26 cellular contexts compared by ENCODE assay signal in the genomic region with DNA sequence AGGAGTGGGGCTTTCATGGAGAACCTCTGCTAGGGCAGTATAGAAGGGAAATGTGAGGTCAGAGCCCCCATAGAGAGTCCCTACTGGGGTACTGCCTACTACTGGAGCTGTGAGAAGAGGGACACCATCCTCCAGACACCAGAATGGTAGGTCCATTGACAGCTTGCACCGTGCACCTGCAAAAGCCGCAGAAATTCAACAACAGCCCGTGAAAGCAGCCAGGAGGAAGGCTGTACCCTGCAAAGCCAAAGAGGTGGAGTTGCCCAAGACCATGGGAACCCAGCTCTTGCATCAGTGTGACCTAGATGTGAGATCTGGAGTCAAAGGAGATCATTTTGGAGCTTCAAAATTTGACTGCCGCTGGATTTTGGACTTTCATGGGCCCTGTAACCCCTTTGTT.
"Had no signal": no experiment of that assay in that cellular context is flagged by ENCODE, and none has a peak within 500 bp of the region (broad histone marks: within the 10 kb centered on the region; RNA-seq: fewer than 3 reads in every experiment).

No MANE protein-coding gene starts in this region.

- ATAC-seq: stimulated activated effector memory CD8-positive, alpha-beta T cell treated with anti-CD3 and anti-CD28 coated beads, Interleukin-12 subunit alpha, Interleukin-12 subunit beta, amount 100 ng/mL, for 72 hours; stimulated activated memory B cell treated with anti-CD40 and anti-IgM and Interleukin-4, amounts not matched to agents 10 μg/mL and 1 μg/mL and 100 μg/mL, for 72 hours; stimulated activated naive B cell treated with anti-CD40 and anti-IgM and Interleukin-4, amounts not matched to agents 10 μg/mL and 1 μg/mL and 100 μg/mL, for 72 hours; stimulated activated naive CD8-positive, alpha-beta T cell treated with anti-CD3 and anti-CD28 coated beads, Interleukin-15, amount 100 ng/mL, for 72 hours; stimulated activated naive CD8-positive, alpha-beta T cell treated with anti-CD3 and anti-CD28 coated beads, Interleukin-15, Interleukin-2, amounts not matched to agents 100 U/mL and 50 U/mL, for 24 hours; upper lobe of right lung had no signal

- H3K9me3 ChIP-seq: stomach, suprapubic skin, testis, thoracic aorta, thyroid gland, tibial artery, transverse colon, upper lobe of left lung, upper lobe of right lung, uterus, vagina had no signal

- H3K36me3 ChIP-seq: stomach, suprapubic skin, thoracic aorta, thyroid gland, tibial artery, tibial nerve, transverse colon, upper lobe of left lung, upper lobe of right lung, uterus, vagina had no signal

- H3K4me3 ChIP-seq: stomach, suprapubic skin, testis, thoracic aorta, thyroid gland, tibial artery, tibial nerve, transverse colon, upper lobe of left lung, upper lobe of right lung, uterus, vagina had no signal

- DNase-seq: stimulated activated CD4-positive, alpha-beta T cell treated with anti-CD3 and anti-CD28 coated beads, Interleukin-2, amount 100 ng/mL, for 48 hours; stimulated activated CD4-positive, alpha-beta T cell treated with anti-CD3 and anti-CD28 coated beads, Interleukin-4, amount 100 ng/mL, for 1 hour; stimulated activated CD4-positive, alpha-beta T cell treated with anti-CD3 and anti-CD28 coated beads, Interleukin-4, amount 100 ng/mL, for 24 hours; stimulated activated CD4-positive, alpha-beta T cell treated with anti-CD3 and anti-CD28 coated beads, Interleukin-4, amount 100 ng/mL, for 4 hours; stimulated activated CD8-positive, alpha-beta memory T cell treated with anti-CD3 and anti-CD28 coated beads, Interleukin-4, amount 100 ng/mL, for 48 hours; stimulated activated naive B cell treated with anti-CD40 and anti-IgM and Interleukin-4, amounts not matched to agents 10 μg/mL and 1 μg/mL and 100 μg/mL, for 72 hours; stimulated activated naive CD4-positive, alpha-beta T cell; stimulated activated naive CD4-positive, alpha-beta T cell treated with Interleukin-2 at 50 U/mL for 16 hours; stimulated activated naive CD8-positive, alpha-beta T cell treated with anti-CD3 and anti-CD28 coated beads, Interleukin-15, amount 100 ng/mL, for 72 hours; stimulated activated naive CD8-positive, alpha-beta T cell treated with anti-CD3 and anti-CD28 coated beads, Interleukin-15, Interleukin-2, amounts not matched to agents 100 U/mL and 50 U/mL, for 24 hours; stomach; substantia nigra; testis; thyroid gland; tibial artery; transverse colon; trophoblast cell; upper lobe of left lung; upper lobe of right lung; uterus had no signal

- H3K4me1 ChIP-seq: stomach, suprapubic skin, testis, tibial nerve, transverse colon, upper lobe of left lung, upper lobe of right lung, uterus had no signal

- H3K27ac ChIP-seq: stomach, suprapubic skin, testis, thoracic aorta, thyroid gland, tibial artery, tibial nerve, transverse colon, upper lobe of left lung, upper lobe of right lung, uterus, vagina had no signal

- H3K27me3 ChIP-seq: stomach, suprapubic skin, testis, thyroid gland, tibial artery, tibial nerve, transverse colon, upper lobe of left lung, upper lobe of right lung, uterus, vagina had no signal
